Comparison of ENCODE assay signal across 17 cellular contexts in the genomic region with DNA sequence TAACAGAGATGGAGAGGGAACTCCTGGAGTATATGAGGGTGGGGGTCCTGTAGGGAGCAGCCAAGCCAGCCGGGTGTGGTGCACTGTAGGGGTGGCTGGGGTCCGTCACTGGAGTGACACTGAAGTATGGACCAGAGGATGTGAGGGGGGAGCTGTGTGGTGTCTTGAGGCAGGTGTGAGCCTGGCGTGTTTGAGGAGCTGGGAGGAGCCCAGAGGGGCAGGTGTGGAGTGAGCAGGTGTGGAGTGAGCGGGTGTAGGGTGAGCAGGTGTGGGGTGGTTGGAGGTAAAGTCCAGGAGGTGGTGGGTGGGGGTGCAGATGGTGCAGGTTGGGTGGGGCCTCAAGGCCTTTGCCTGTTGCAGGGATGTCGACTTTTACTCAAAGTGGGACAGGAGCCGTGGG. TPM values are rescaled to one million over a fixed set of nuclear protein-coding genes. Genes with fewer than 3 reads are reported as not detected.
DNase-seq lines count a peak whose midpoint lies in the region; ATAC-seq and TF ChIP-seq lines count a peak whose summit lies in the region.
"Had no signal": no experiment of that assay in that cellular context is flagged by ENCODE, and none has a peak within 500 bp of the region (broad histone marks: within the 10 kb centered on the region; RNA-seq: fewer than 3 reads in every experiment).

No MANE protein-coding gene starts in this region.

- H3K27ac ChIP-seq in CD8-positive, alpha-beta memory T cell (ENCODE audit: low read depth, low read length): no peak overlapping the region
- no peak overlapping the region for H3K27ac ChIP-seq in tibial artery

- peaks cover 13% of the 10 kb centered on the region for H3K36me3 ChIP-seq in CD8-positive, alpha-beta memory T cell (ENCODE audit: insufficient read depth, low read length)
- H3K36me3 ChIP-seq in tibial artery: peaks cover 68 to 100% (median 86%) of the 10 kb centered on the region in 3 donors

- no peaks in the 10 kb centered on the region for H3K27me3 Mint-ChIP-seq in CD8-positive, alpha-beta memory T cell
- no peaks in the 10 kb centered on the region for H3K27me3 Mint-ChIP-seq in T-helper 17 cell
- peaks cover 2% of the 10 kb centered on the region for H3K27me3 Mint-ChIP-seq in nephron progenitor cell (ENCODE audit: low read depth, poor library complexity)
- H3K27me3 Mint-ChIP-seq: activated B cell treated with CpG ODN at 0.5 μM for 24 hours; stimulated activated naive CD8-positive, alpha-beta T cell treated with anti-CD3 and anti-CD28 coated beads, Interleukin-15, Interleukin-2, amounts not matched to agents 100 ng/mL and 50 ng/mL, for 24 hours had no signal

- CTCF ChIA-PET in CD8-positive, alpha-beta memory T cell (lab: Charles Lee): interaction anchor here (1.2 kb wide), 1 partner anchor 10 kb away, joined by 4 read pairs; no protein-coding TSS in a partner anchor

- H3K27me3 ChIP-seq in CD8-positive, alpha-beta memory T cell (ENCODE audit: insufficient read depth, low read length, poor library complexity, severe bottlenecking): no peaks in the 10 kb centered on the region
- no peaks in the 10 kb centered on the region for H3K27me3 ChIP-seq in tibial artery
- H3K27me3 ChIP-seq: body of pancreas, dorsolateral prefrontal cortex, heart left ventricle had no signal

- ATAC-seq in T-helper 17 cell (no peak), HG03135 (IDR thresholded peaks at IDR 0.05; ENCODE audit: unreplicated experiment) (no peak), GM18909 (IDR thresholded peaks at IDR 0.05; ENCODE audit: poor library complexity, unreplicated experiment) (no peak)
- ATAC-seq: body of pancreas, heart left ventricle had no signal

- no peaks in the 10 kb centered on the region for H3K9me3 ChIP-seq in CD8-positive, alpha-beta memory T cell (ENCODE audit: low read length)
- H3K9me3 ChIP-seq in T-helper 17 cell (ENCODE audit: control insufficient read depth, low read length, poor library complexity, severe bottlenecking) (no peaks in the 10 kb centered on the region), tibial artery (no peaks in the 10 kb centered on the region)
- H3K9me3 ChIP-seq: body of pancreas, heart left ventricle had no signal

- no peaks in the 10 kb centered on the region for H3K9me3 Mint-ChIP-seq in CD8-positive, alpha-beta memory T cell
- no peaks in the 10 kb centered on the region for H3K9me3 Mint-ChIP-seq in nephron progenitor cell
- H3K9me3 Mint-ChIP-seq: activated B cell treated with CpG ODN at 0.5 μM for 24 hours; stimulated activated naive CD8-positive, alpha-beta T cell treated with anti-CD3 and anti-CD28 coated beads, Interleukin-15, Interleukin-2, amounts not matched to agents 100 ng/mL and 50 ng/mL, for 24 hours had no signal

- peaks cover 0 to 80% (median 7%) of the 10 kb centered on the region in 3 donors for H3K36me3 Mint-ChIP-seq in CD8-positive, alpha-beta memory T cell
- H3K36me3 Mint-ChIP-seq in T-helper 17 cell (ENCODE audit: low read depth) (peaks cover 5% of the 10 kb centered on the region), nephron progenitor cell (ENCODE audit: low read depth) (peaks cover 43% of the 10 kb centered on the region)

- TF ChIP-seq CTCF in nephron progenitor cell (IDR thresholded peaks at IDR 0.05) (no peak), tibial artery (IDR thresholded peaks at IDR 0.05) (no peak)

- peak overlapping the region in 5 of 8 donors; percentile 58 to 93 (median 67) for H3K27ac Mint-ChIP-seq in CD8-positive, alpha-beta memory T cell
- H3K27ac Mint-ChIP-seq in T-helper 17 cell: peak overlapping the region; percentile 76
- H3K27ac Mint-ChIP-seq in nephron progenitor cell: peak overlapping the region; percentile 54
- H3K27ac Mint-ChIP-seq: activated B cell treated with CpG ODN at 0.5 μM for 24 hours; stimulated activated naive CD8-positive, alpha-beta T cell treated with anti-CD3 and anti-CD28 coated beads, Interleukin-15, Interleukin-2, amounts not matched to agents 100 ng/mL and 50 ng/mL, for 24 hours had no signal

- H3K4me3 ChIP-seq in CD8-positive, alpha-beta memory T cell (ENCODE audit: low read length): no peak overlapping the region
- H3K4me3 ChIP-seq in tibial artery: no peak overlapping the region
- H3K4me3 ChIP-seq: body of pancreas, dorsolateral prefrontal cortex, heart left ventricle had no signal

- POLR2A ChIA-PET in CD8-positive, alpha-beta memory T cell (lab: Charles Lee): no interaction called here

- intact Hi-C loops in tibial artery (cut with DNase I; ENCODE audit: low total_unique reads): loop anchor here (10.0 kb wide), 1 partner anchor 57 kb away; a partner anchor contains a TSS

- no peaks in the 10 kb centered on the region for H3K4me1 ChIP-seq in CD8-positive, alpha-beta memory T cell (ENCODE audit: insufficient read depth, low read length)
- H3K4me1 ChIP-seq in tibial artery: peaks cover 0 to 6% (median 1%) of the 10 kb centered on the region in 4 donors
- H3K4me1 ChIP-seq: body of pancreas had no signal

- H3K4me1 Mint-ChIP-seq in CD8-positive, alpha-beta memory T cell: peaks cover 5 to 9% (median 6%) of the 10 kb centered on the region in 3 donors
- H3K4me1 Mint-ChIP-seq in T-helper 17 cell (peaks cover 13% of the 10 kb centered on the region), nephron progenitor cell (peaks cover 5% of the 10 kb centered on the region)
- H3K4me1 Mint-ChIP-seq: activated B cell treated with CpG ODN at 0.5 μM for 24 hours had no signal

- DNase-seq in CD8-positive, alpha-beta memory T cell: no peak
- DNase-seq in NCI-H146 (lab: John Stamatoyannopoulos, UW) (peak; percentile 83), T-helper 17 cell (no peak), nephron progenitor cell (no peak), tibial artery (no peak), nucleus accumbens (lab: John Stamatoyannopoulos, UW) (no peak)
- DNase-seq: activated B cell treated with CpG ODN at 0.5 μM for 24 hours, activated gamma-delta T cell treated with Interleukin-2 at 50 U/mL for 16 hours, body of pancreas, dorsolateral prefrontal cortex, heart left ventricle, islet precursor cell, NCI-H526 treated with DMSO at 0.1 percent for 48 hours had no signal

- no peak overlapping the region for H3K4me3 Mint-ChIP-seq in CD8-positive, alpha-beta memory T cell
- H3K4me3 Mint-ChIP-seq in T-helper 17 cell (no peak overlapping the region), nephron progenitor cell (no peak overlapping the region)
- H3K4me3 Mint-ChIP-seq: activated B cell treated with CpG ODN at 0.5 μM for 24 hours; stimulated activated naive CD8-positive, alpha-beta T cell treated with anti-CD3 and anti-CD28 coated beads, Interleukin-15, Interleukin-2, amounts not matched to agents 100 ng/mL and 50 ng/mL, for 24 hours had no signal

RNA-seq across cellular contexts. Expression of a gene that starts 5.9 kb away (rescaled TPM):
- total RNA-seq in CD8-positive, alpha-beta memory T cell: under 1 TPM; 0.66 to 0.91 TPM
- polyA plus RNA-seq in CD8-positive, alpha-beta memory T cell: 11.1 TPM
- 1 to 10 TPM; 3.4 to 4.8 TPM for total RNA-seq in T-helper 17 cell

RNA-seq across cellular contexts. Expression of a gene that starts 18.4 kb away (rescaled TPM):
- 10 to 100 TPM; 74.1 to 76.2 TPM for total RNA-seq in CD8-positive, alpha-beta memory T cell
- polyA plus RNA-seq in CD8-positive, alpha-beta memory T cell: 56.8 TPM
- 10 to 100 TPM; 24.1 to 27.9 TPM for total RNA-seq in T-helper 17 cell

RNA-seq across cellular contexts. Expression of a gene that starts 21.6 kb away (rescaled TPM):
- not detected for total RNA-seq in CD8-positive, alpha-beta memory T cell
- polyA plus RNA-seq in CD8-positive, alpha-beta memory T cell: not detected
- total RNA-seq in T-helper 17 cell: not detected
- total RNA-seq: activated B cell treated with CpG ODN at 0.5 μM for 24 hours, body of pancreas, dorsolateral prefrontal cortex, osteocyte had no signal

RNA-seq across cellular contexts. Expression of a gene that starts 23.7 kb away (rescaled TPM):
- total RNA-seq in CD8-positive, alpha-beta memory T cell: 10 to 100 TPM; 18.5 to 23.5 TPM
- polyA plus RNA-seq in CD8-positive, alpha-beta memory T cell: 52.1 TPM
- total RNA-seq in T-helper 17 cell: 10 to 100 TPM; 13.2 to 14.7 TPM

RNA-seq across cellular contexts. Expression of a gene that starts 24.2 kb away (rescaled TPM):
- 10 to 100 TPM; 48.5 to 52.3 TPM for total RNA-seq in CD8-positive, alpha-beta memory T cell
- polyA plus RNA-seq in CD8-positive, alpha-beta memory T cell: 49.5 TPM
- total RNA-seq in T-helper 17 cell: 10 to 100 TPM; 12.0 to 13.0 TPM
